8 cellular contexts compared by ENCODE assay signal in the genomic region with DNA sequence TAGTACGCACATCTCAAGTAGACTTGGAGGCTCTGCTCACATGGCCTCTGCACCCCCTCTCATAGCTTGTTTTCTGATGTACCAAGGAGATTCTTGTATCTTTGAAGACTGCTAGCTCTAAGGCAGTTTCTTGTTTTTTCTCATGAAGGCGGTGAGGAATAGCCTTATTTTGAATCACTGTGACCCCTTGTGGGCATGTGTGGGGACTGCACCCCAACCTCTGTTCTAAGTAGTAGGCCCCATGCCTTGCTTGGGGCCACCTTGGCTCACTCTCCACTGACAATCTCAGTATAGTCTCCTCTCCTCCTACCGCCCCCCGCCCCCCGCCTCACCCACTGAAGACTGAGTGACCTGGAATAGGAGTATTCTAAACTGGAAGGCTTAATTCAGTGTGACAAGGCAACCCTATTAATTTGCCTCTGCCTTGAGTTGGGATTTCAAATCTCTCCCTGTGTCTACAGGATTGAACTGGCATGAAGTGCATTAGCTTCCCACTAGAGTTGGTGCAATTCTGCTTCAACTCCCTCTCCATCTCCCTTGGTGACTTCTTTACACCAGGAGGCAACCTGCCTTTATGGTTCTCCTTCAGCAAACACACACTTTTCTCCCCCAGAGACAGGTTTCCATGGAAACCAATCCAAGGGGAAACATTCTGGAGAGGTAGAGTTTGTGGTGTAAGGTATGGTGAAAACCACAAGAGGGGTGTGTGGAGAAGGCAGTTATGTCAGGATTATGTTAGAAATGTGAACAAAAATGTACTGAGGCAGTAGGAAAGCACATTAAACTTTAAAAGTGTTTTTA.
DNase-seq lines count a peak whose midpoint lies in the region; ATAC-seq and TF ChIP-seq lines count a peak whose summit lies in the region.

No MANE protein-coding gene starts in this region.

- intact Hi-C loops in left ventricle myocardium inferior (cut with micrococcal nuclease), result no loop called here

- peaks cover 40% of the 10 kb centered on the region for H3K4me1 ChIP-seq in left ventricle myocardium inferior

- DNase-seq in NCI-H2081 (lab: John Stamatoyannopoulos, UW) (peak; percentile 10 to 43), NCI-H2081 treated with DMSO at 0.1 percent for 48 hours (lab: John Stamatoyannopoulos, UW) (no peak), HL-60 (ENCODE audit: low read depth in 1 of 2, low spot score in 1 of 2) (peak in 1 of 2 experiments; percentile 47), left ventricle myocardium inferior (peak; percentile 48), retinal pigment epithelial cell (ENCODE audit: low read depth) (no peak), coronary artery (ENCODE audit: low spot score) (no peak)
- DNase-seq in activated naive CD8-positive, alpha-beta T cell treated with anti-CD3 and anti-CD28 coated beads for 36 hours, result peak; percentile 41

- H3K27me3 ChIP-seq in HL-60 (ENCODE audit: insufficient read depth, poor library complexity, severe bottlenecking), result no peaks in the 10 kb centered on the region
- no peaks in the 10 kb centered on the region for H3K27me3 ChIP-seq in left ventricle myocardium inferior (ENCODE audit: low read depth)

- H3K9me3 Mint-ChIP-seq in activated naive CD8-positive, alpha-beta T cell treated with anti-CD3 and anti-CD28 coated beads for 36 hours, result peaks cover 17% of the 10 kb centered on the region

- no peaks in the 10 kb centered on the region for H3K36me3 Mint-ChIP-seq in activated naive CD8-positive, alpha-beta T cell treated with anti-CD3 and anti-CD28 coated beads for 36 hours

- TF ChIP-seq CTCF in HL-60 (IDR thresholded peaks at IDR 0.05; ENCODE audit: insufficient read depth, low read length), result peak; percentile 72
- peak; percentile 81 for TF ChIP-seq CTCF in left ventricle myocardium inferior (IDR thresholded peaks at IDR 0.05; ENCODE audit: borderline replicate concordance)
- peak; percentile 86 for TF ChIP-seq CTCF in retinal pigment epithelial cell (conservative IDR thresholded peaks at IDR 0.05; ENCODE audit: low read depth, low read length)
- no peak for TF ChIP-seq CTCF in coronary artery (IDR thresholded peaks at IDR 0.05)

- no peak overlapping the region for H3K27ac Mint-ChIP-seq in activated naive CD8-positive, alpha-beta T cell treated with anti-CD3 and anti-CD28 coated beads for 36 hours

- no peak overlapping the region for H3K4me3 Mint-ChIP-seq in activated naive CD8-positive, alpha-beta T cell treated with anti-CD3 and anti-CD28 coated beads for 36 hours

- no peak overlapping the region for H3K27ac ChIP-seq in HL-60 (replicated peaks)
- no peak overlapping the region for H3K27ac ChIP-seq in left ventricle myocardium inferior (replicated peaks)
- H3K27ac ChIP-seq in coronary artery, result no peak overlapping the region

- peaks cover 9% of the 10 kb centered on the region for H3K27me3 Mint-ChIP-seq in activated naive CD8-positive, alpha-beta T cell treated with anti-CD3 and anti-CD28 coated beads for 36 hours

- no peaks in the 10 kb centered on the region for H3K4me1 Mint-ChIP-seq in activated naive CD8-positive, alpha-beta T cell treated with anti-CD3 and anti-CD28 coated beads for 36 hours

- peaks cover 17% of the 10 kb centered on the region for H3K9me3 ChIP-seq in left ventricle myocardium inferior (replicated peaks)

- peak; percentile 98 for ATAC-seq in SK-N-SH treated with all-trans-retinoic acid at 6 μM for 48 hours

- H3K4me3 ChIP-seq in HL-60 (replicated peaks; ENCODE audit: insufficient read depth, low read length) (no peak overlapping the region), left ventricle myocardium inferior (no peak overlapping the region), retinal pigment epithelial cell (ENCODE audit: low read length) (no peak overlapping the region), coronary artery (no peak overlapping the region)

- H3K36me3 ChIP-seq in left ventricle myocardium inferior, result no peaks in the 10 kb centered on the region

TF ChIP-seq in SK-N-SH treated with all-trans-retinoic acid at 6 μM for 48 hours, 23 proteins besides CTCF, POLR2A, EP300 and RAD21 (continues in another document):
- TF ChIP-seq ZFP3 (CRISPR knock-in tag; IDR thresholded peaks at IDR 0.05) (no peak), TSHZ2 (CRISPR knock-in tag; IDR thresholded peaks at IDR 0.05) (no peak), ZNF8 (CRISPR knock-in tag; IDR thresholded peaks at IDR 0.05) (no peak), OSR1 (CRISPR knock-in tag; IDR thresholded peaks at IDR 0.05) (no peak), RARB (CRISPR knock-in tag; IDR thresholded peaks at IDR 0.05) (no peak), ESRRG (CRISPR knock-in tag; IDR thresholded peaks at IDR 0.05) (no peak), PPARA (CRISPR knock-in tag; IDR thresholded peaks at IDR 0.05; ENCODE audit: borderline replicate concordance) (no peak), ZC3H10 (CRISPR knock-in tag; IDR thresholded peaks at IDR 0.05) (no peak), ISL1 (CRISPR knock-in tag; IDR thresholded peaks at IDR 0.05) (no peak), POU6F1 (CRISPR knock-in tag; IDR thresholded peaks at IDR 0.05; ENCODE audit: borderline replicate concordance, low read depth) (no peak), ZNF565 (CRISPR knock-in tag; conservative IDR thresholded peaks at IDR 0.05; ENCODE audit: low read depth) (no peak), CSDC2 (CRISPR knock-in tag; IDR thresholded peaks at IDR 0.05) (no peak), ARNTL (CRISPR knock-in tag; IDR thresholded peaks at IDR 0.05; ENCODE audit: borderline replicate concordance, low read depth) (no peak)
- TF ChIP-seq, protein P1, sequence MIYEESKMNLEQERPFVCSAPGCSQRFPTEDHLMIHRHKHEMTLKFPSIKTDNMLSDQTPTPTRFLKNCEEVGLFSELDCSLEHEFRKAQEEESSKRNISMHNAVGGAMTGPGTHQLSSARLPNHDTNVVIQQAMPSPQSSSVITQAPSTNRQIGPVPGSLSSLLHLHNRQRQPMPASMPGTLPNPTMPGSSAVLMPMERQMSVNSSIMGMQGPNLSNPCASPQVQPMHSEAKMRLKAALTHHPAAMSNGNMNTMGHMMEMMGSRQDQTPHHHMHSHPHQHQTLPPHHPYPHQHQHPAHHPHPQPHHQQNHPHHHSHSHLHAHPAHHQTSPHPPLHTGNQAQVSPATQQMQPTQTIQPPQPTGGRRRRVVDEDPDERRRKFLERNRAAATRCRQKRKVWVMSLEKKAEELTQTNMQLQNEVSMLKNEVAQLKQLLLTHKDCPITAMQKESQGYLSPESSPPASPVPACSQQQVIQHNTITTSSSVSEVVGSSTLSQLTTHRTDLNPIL (CRISPR knock-in tag; IDR thresholded peaks at IDR 0.05; ENCODE audit: low read depth), result no peak
- TF ChIP-seq, protein P2, sequence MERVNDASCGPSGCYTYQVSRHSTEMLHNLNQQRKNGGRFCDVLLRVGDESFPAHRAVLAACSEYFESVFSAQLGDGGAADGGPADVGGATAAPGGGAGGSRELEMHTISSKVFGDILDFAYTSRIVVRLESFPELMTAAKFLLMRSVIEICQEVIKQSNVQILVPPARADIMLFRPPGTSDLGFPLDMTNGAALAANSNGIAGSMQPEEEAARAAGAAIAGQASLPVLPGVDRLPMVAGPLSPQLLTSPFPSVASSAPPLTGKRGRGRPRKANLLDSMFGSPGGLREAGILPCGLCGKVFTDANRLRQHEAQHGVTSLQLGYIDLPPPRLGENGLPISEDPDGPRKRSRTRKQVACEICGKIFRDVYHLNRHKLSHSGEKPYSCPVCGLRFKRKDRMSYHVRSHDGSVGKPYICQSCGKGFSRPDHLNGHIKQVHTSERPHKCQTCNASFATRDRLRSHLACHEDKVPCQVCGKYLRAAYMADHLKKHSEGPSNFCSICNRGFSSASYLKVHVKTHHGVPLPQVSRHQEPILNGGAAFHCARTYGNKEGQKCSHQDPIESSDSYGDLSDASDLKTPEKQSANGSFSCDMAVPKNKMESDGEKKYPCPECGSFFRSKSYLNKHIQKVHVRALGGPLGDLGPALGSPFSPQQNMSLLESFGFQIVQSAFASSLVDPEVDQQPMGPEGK (CRISPR knock-in tag; IDR thresholded peaks at IDR 0.05; ENCODE audit: borderline replicate concordance), result no peak

Comparison
In these comparisons a context has a peak if more than half of its experiments do, and no peak if none do; other contexts are left out.
1. DNase-seq: peak in NCI-H2081 (2 of 2), activated naive CD8-positive, alpha-beta T cell treated with anti-CD3 and anti-CD28 coated beads for 36 hours (single experiment) and left ventricle myocardium inferior (single experiment); none in NCI-H2081 treated with DMSO at 0.1 percent for 48 hours (single experiment), retinal pigment epithelial cell (single experiment) and coronary artery (single experiment).